In genomic region chr1:200409203-200409760, GRCh38 we compare ENCODE assay signal across 8 cellular contexts. TPM values are rescaled to one million over a fixed set of nuclear protein-coding genes. Genes with fewer than 3 reads are reported as not detected.
DNase-seq lines count a peak whose midpoint lies in the region; ATAC-seq, FAIRE-seq and TF ChIP-seq lines count a peak whose summit lies in the region.

No MANE protein-coding gene starts in this region.

- TF ChIP-seq CTCF in epithelial cell of proximal tubule (conservative IDR thresholded peaks at IDR 0.05; ENCODE audit: low read depth, low read length) = no peak

- peaks cover 5 to 48% (median 43%) of the 10 kb centered on the region in 5 donors for H3K4me1 ChIP-seq in subcutaneous abdominal adipose tissue (ENCODE audit: control insufficient read depth in 5 of 5, insufficient read depth in 5 of 5, low read length in 5 of 5)

- peak overlapping the region; percentile 89 for H3K27ac ChIP-seq in subcutaneous abdominal adipose tissue (ENCODE audit: low read depth, low read length)

- no peak for FAIRE-seq in HTR-8/SVneo (lab: Jason Lieb, UNC)

- DNase-seq in AG08395 (ENCODE audit: low spot score) (peak; percentile 10), epithelial cell of proximal tubule (ENCODE audit: low read depth) (no peak), HTR-8/SVneo (ENCODE audit: insufficient read length, low spot score) (no peak)
- peak; percentile 34 to 49 for DNase-seq in activated CD4-positive, alpha-beta T cell treated with anti-CD3 and anti-CD28 coated beads, Interleukin-2, amount 50 U/mL, for 48 hours
- DNase-seq in natural killer cell treated with Interleukin-12 subunit alpha and Interleukin-12 subunit beta and Interleukin-15 and Interleukin-18, amount 100 ng/mL, for 72 hours (ENCODE audit: low spot score) = peak; percentile 62

- no peaks in the 10 kb centered on the region for H3K9me3 Mint-ChIP-seq in natural killer cell treated with Interleukin-12 subunit alpha and Interleukin-12 subunit beta and Interleukin-15 and Interleukin-18, amount 100 ng/mL, for 72 hours

- H3K9ac ChIP-seq in subcutaneous abdominal adipose tissue (ENCODE audit: low read length in 5 of 5) = peak overlapping the region in 4 of 5 donors; percentile 93 to 97 (median 94)

- H3K4me1 Mint-ChIP-seq in natural killer cell treated with Interleukin-12 subunit alpha and Interleukin-12 subunit beta and Interleukin-15 and Interleukin-18, amount 100 ng/mL, for 72 hours (ENCODE audit: low read depth in 2 of 2) = peaks cover 48 to 59% of the 10 kb centered on the region in 2 donors

- H3K36me3 ChIP-seq in subcutaneous abdominal adipose tissue (ENCODE audit: control insufficient read depth in 5 of 5, insufficient read depth in 5 of 5, low read length in 5 of 5) = peaks cover 0 to 5% (median 0%) of the 10 kb centered on the region in 5 donors

- H3K4me3 Mint-ChIP-seq in natural killer cell treated with Interleukin-12 subunit alpha and Interleukin-12 subunit beta and Interleukin-15 and Interleukin-18, amount 100 ng/mL, for 72 hours = peak overlapping the region; percentile 94

- H3K9me3 ChIP-seq in subcutaneous abdominal adipose tissue (ENCODE audit: control insufficient read depth in 5 of 5, low read length in 5 of 5) = no peaks in the 10 kb centered on the region

- peak overlapping the region; percentile 91 for H3K4me3 ChIP-seq in epithelial cell of proximal tubule (ENCODE audit: low read depth, low read length)
- peak overlapping the region; percentile 77 to 95 (median 85) for H3K4me3 ChIP-seq in subcutaneous abdominal adipose tissue (ENCODE audit: low read depth in 1 of 5, low read length in 5 of 5)

- H3K36me3 Mint-ChIP-seq in natural killer cell treated with Interleukin-12 subunit alpha and Interleukin-12 subunit beta and Interleukin-15 and Interleukin-18, amount 100 ng/mL, for 72 hours = peaks cover 38% of the 10 kb centered on the region

- no peaks in the 10 kb centered on the region for H3K27me3 ChIP-seq in subcutaneous abdominal adipose tissue (ENCODE audit: control insufficient read depth in 5 of 5, insufficient read depth in 4 of 5, low read length in 5 of 5)

- H3K27ac Mint-ChIP-seq in natural killer cell treated with Interleukin-12 subunit alpha and Interleukin-12 subunit beta and Interleukin-15 and Interleukin-18, amount 100 ng/mL, for 72 hours = peak overlapping the region; percentile 92 to 97

- peaks cover 0 to 2% of the 10 kb centered on the region in 2 donors for H3K27me3 Mint-ChIP-seq in natural killer cell treated with Interleukin-12 subunit alpha and Interleukin-12 subunit beta and Interleukin-15 and Interleukin-18, amount 100 ng/mL, for 72 hours

- peak; percentile 20 for ATAC-seq in GM19043 (IDR thresholded peaks at IDR 0.05; ENCODE audit: low read depth, unreplicated experiment)
- ATAC-seq in HG03378 (IDR thresholded peaks at IDR 0.05; ENCODE audit: unreplicated experiment) = peak; percentile 4
- ATAC-seq in natural killer cell treated with Interleukin-12 subunit alpha and Interleukin-12 subunit beta and Interleukin-15 and Interleukin-18, amount 100 ng/mL, for 72 hours = peak; percentile 51 to 56

RNA-seq across cellular contexts. Expression of gene ZNF281, which starts 0.6 kb away (rescaled TPM):
- 17.4 and 18.0 TPM in 2 replicates for total RNA-seq in epithelial cell of proximal tubule
- total RNA-seq in natural killer cell treated with Interleukin-12 subunit alpha and Interleukin-12 subunit beta and Interleukin-15 and Interleukin-18, amount 100 ng/mL, for 72 hours = 10 to 100 TPM; 29.8 to 31.3 TPM

Comparison
In these comparisons a context has a peak if more than half of its experiments do, and no peak if none do; other contexts are left out.
1. DNase-seq: peak in AG08395 (single experiment), activated CD4-positive, alpha-beta T cell treated with anti-CD3 and anti-CD28 coated beads, Interleukin-2, amount 50 U/mL, for 48 hours (2 of 2) and natural killer cell treated with Interleukin-12 subunit alpha and Interleukin-12 subunit beta and Interleukin-15 and Interleukin-18, amount 100 ng/mL, for 72 hours (single experiment); none in epithelial cell of proximal tubule (single experiment) and HTR-8/SVneo (single experiment).
2. Peak in every context shown above with its lines, with median percentiles within 50 percentile points of each other: ATAC-seq.